In the genomic region with DNA sequence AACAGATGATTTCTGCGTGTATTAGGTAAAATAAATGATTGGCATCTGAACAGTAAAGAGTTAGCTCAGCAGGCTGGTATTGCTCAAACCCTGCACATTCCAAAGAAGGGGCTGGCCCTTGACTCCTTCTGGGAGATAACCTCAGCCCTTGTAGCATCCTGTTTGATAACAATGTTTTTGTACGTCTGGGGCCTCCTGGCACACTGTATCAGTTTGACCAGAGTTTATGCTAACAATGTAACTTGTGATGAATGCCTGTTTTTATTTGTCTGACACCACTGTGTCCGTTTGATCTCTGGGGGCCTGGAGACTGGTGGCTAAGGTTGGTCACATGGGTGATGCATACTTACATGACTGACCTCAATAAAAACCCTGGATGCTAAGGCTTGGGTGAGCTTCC, we compare ENCODE assay signal across 1 cellular context.
TF ChIP-seq lines count a peak whose summit lies in the region.

No MANE protein-coding gene starts in this region.

TF ChIP-seq in HepG2, 621 proteins besides CTCF, POLR2A, EP300 and RAD21 (continued from another document and continues in another):
- TF ChIP-seq, protein P1, sequence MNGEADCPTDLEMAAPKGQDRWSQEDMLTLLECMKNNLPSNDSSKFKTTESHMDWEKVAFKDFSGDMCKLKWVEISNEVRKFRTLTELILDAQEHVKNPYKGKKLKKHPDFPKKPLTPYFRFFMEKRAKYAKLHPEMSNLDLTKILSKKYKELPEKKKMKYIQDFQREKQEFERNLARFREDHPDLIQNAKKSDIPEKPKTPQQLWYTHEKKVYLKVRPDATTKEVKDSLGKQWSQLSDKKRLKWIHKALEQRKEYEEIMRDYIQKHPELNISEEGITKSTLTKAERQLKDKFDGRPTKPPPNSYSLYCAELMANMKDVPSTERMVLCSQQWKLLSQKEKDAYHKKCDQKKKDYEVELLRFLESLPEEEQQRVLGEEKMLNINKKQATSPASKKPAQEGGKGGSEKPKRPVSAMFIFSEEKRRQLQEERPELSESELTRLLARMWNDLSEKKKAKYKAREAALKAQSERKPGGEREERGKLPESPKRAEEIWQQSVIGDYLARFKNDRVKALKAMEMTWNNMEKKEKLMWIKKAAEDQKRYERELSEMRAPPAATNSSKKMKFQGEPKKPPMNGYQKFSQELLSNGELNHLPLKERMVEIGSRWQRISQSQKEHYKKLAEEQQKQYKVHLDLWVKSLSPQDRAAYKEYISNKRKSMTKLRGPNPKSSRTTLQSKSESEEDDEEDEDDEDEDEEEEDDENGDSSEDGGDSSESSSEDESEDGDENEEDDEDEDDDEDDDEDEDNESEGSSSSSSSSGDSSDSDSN (CRISPR knock-in tag; IDR thresholded peaks at IDR 0.05) = no peak
- TF ChIP-seq ZNF263 (CRISPR knock-in tag; IDR thresholded peaks at IDR 0.05) = no peak
- TF ChIP-seq, protein P2, sequence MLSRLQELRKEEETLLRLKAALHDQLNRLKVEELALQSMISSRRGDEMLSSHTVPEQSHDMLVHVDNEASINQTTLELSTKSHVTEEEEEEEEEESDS (CRISPR knock-in tag; IDR thresholded peaks at IDR 0.05; ENCODE audit: borderline replicate concordance) = no peak
- no peak for TF ChIP-seq CHD2 (IDR thresholded peaks at IDR 0.05; ENCODE audit: low read depth, low read length)
- TF ChIP-seq SAP130 (CRISPR knock-in tag; IDR thresholded peaks at IDR 0.05; ENCODE audit: low read depth) = peak; percentile 48
- TF ChIP-seq, protein P3, sequence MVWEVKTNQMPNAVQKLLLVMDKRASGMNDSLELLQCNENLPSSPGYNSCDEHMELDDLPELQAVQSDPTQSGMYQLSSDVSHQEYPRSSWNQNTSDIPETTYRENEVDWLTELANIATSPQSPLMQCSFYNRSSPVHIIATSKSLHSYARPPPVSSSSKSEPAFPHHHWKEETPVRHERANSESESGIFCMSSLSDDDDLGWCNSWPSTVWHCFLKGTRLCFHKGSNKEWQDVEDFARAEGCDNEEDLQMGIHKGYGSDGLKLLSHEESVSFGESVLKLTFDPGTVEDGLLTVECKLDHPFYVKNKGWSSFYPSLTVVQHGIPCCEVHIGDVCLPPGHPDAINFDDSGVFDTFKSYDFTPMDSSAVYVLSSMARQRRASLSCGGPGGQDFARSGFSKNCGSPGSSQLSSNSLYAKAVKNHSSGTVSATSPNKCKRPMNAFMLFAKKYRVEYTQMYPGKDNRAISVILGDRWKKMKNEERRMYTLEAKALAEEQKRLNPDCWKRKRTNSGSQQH (CRISPR knock-in tag; IDR thresholded peaks at IDR 0.05; ENCODE audit: low read depth) = no peak
- TF ChIP-seq ZNF10 (CRISPR knock-in tag; IDR thresholded peaks at IDR 0.05; ENCODE audit: borderline replicate concordance, low read depth) = no peak
- TF ChIP-seq, protein P4, sequence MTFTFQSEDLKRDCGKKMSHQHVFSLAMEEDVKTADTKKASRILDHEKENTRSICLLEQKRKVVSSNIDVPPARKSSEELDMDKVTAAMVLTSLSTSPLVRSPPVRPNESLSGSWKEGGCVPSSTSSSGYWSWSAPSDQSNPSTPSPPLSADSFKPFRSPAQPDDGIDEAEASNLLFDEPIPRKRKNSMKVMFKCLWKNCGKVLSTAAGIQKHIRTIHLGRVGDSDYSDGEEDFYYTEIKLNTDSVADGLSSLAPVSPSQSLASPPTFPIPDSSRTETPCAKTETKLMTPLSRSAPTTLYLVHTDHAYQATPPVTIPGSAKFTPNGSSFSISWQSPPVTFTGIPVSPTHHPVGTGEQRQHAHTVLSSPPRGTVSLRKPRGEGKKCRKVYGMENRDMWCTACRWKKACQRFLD (CRISPR knock-in tag; IDR thresholded peaks at IDR 0.05; ENCODE audit: borderline replicate concordance) = no peak
- TF ChIP-seq NFKB2 (CRISPR knock-in tag; IDR thresholded peaks at IDR 0.05; ENCODE audit: borderline replicate concordance) = no peak
- TF ChIP-seq, protein P5, sequence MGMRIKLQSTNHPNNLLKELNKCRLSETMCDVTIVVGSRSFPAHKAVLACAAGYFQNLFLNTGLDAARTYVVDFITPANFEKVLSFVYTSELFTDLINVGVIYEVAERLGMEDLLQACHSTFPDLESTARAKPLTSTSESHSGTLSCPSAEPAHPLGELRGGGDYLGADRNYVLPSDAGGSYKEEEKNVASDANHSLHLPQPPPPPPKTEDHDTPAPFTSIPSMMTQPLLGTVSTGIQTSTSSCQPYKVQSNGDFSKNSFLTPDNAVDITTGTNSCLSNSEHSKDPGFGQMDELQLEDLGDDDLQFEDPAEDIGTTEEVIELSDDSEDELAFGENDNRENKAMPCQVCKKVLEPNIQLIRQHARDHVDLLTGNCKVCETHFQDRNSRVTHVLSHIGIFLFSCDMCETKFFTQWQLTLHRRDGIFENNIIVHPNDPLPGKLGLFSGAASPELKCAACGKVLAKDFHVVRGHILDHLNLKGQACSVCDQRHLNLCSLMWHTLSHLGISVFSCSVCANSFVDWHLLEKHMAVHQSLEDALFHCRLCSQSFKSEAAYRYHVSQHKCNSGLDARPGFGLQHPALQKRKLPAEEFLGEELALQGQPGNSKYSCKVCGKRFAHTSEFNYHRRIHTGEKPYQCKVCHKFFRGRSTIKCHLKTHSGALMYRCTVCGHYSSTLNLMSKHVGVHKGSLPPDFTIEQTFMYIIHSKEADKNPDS (CRISPR knock-in tag; IDR thresholded peaks at IDR 0.05) = no peak
- TF ChIP-seq ZSCAN29 (CRISPR knock-in tag; conservative IDR thresholded peaks at IDR 0.05) = no peak
- TF ChIP-seq, protein P6, sequence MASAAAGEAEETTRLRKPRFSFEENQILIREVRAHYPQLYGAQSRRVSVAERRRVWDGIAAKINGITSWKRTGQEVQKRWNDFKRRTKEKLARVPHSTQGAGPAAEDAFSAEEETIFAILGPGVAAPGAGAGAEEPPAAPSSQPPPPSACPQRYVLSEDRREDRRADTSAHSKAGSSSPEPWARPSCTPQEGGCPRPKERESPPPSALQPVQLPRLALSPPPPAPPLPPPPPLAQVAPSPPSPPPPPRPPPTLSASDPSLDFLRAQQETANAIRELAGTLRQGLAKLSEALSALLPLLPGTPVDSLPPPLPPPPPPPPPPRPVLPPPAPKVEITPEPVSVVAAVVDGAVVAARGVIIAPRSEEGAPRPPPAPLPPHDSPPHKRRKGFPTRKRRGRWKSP (CRISPR knock-in tag; IDR thresholded peaks at IDR 0.05) = no peak
- peak; percentile 67 for TF ChIP-seq RCOR2 (CRISPR knock-in tag; IDR thresholded peaks at IDR 0.05)
- no peak for TF ChIP-seq MEF2D (CRISPR knock-in tag; IDR thresholded peaks at IDR 0.05)
- TF ChIP-seq HMGA1 (CRISPR knock-in tag; conservative IDR thresholded peaks at IDR 0.05) = no peak
- no peak for TF ChIP-seq MAFF (IDR thresholded peaks at IDR 0.05; ENCODE audit: low read depth, low read length)
- TF ChIP-seq POLR2AphosphoS5 (IDR thresholded peaks at IDR 0.05; ENCODE audit: low read depth, low read length) = no peak
- TF ChIP-seq AHR (CRISPR knock-in tag; IDR thresholded peaks at IDR 0.05) = no peak
- peak; percentile 90 for TF ChIP-seq TCF7 (IDR thresholded peaks at IDR 0.05; ENCODE audit: low read depth)
- no peak for TF ChIP-seq ZNF274 (CRISPR knock-in tag; IDR thresholded peaks at IDR 0.05)
- no peak for TF ChIP-seq KLF11 (CRISPR knock-in tag; IDR thresholded peaks at IDR 0.05)
- TF ChIP-seq, protein P7, sequence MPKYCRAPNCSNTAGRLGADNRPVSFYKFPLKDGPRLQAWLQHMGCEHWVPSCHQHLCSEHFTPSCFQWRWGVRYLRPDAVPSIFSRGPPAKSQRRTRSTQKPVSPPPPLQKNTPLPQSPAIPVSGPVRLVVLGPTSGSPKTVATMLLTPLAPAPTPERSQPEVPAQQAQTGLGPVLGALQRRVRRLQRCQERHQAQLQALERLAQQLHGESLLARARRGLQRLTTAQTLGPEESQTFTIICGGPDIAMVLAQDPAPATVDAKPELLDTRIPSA (CRISPR knock-in tag; IDR thresholded peaks at IDR 0.05; ENCODE audit: borderline replicate concordance) = no peak
- TF ChIP-seq U2AF2 (IDR thresholded peaks at IDR 0.05; ENCODE audit: low read depth, low read length) = no peak
- TF ChIP-seq SALL1 (CRISPR knock-in tag; IDR thresholded peaks at IDR 0.05) = 0 out of 2 replicates have a peak, but pooled peaks have one; percentile 28
- TF ChIP-seq, protein P8, sequence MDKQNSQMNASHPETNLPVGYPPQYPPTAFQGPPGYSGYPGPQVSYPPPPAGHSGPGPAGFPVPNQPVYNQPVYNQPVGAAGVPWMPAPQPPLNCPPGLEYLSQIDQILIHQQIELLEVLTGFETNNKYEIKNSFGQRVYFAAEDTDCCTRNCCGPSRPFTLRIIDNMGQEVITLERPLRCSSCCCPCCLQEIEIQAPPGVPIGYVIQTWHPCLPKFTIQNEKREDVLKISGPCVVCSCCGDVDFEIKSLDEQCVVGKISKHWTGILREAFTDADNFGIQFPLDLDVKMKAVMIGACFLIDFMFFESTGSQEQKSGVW (CRISPR knock-in tag; IDR thresholded peaks at IDR 0.05; ENCODE audit: borderline replicate concordance) = no peak
- TF ChIP-seq MEIS1 (CRISPR knock-in tag; IDR thresholded peaks at IDR 0.05; ENCODE audit: borderline replicate concordance) = no peak
- TF ChIP-seq HNRNPH1 (optimal IDR thresholded peaks at IDR 0.05; ENCODE audit: low read depth, low read length) = no peak
- no peak for TF ChIP-seq ZNF83 (CRISPR knock-in tag; IDR thresholded peaks at IDR 0.05; ENCODE audit: borderline replicate concordance)
- TF ChIP-seq, protein P9, sequence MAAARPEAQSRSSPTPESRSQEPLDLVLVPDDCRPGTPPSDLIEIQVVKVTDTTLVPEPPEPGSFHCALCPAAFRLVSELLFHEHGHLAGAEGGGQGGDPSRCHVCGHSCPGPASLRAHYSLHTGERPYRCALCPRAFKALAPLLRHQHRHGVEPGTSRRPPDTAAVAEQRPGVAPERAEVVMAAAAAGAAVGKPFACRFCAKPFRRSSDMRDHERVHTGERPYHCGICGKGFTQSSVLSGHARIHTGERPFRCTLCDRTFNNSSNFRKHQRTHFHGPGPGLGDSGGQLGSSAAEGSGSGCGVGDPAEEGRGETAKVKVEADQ (CRISPR knock-in tag; IDR thresholded peaks at IDR 0.05; ENCODE audit: borderline replicate concordance) = no peak
- no peak for TF ChIP-seq ELF4 (CRISPR knock-in tag; IDR thresholded peaks at IDR 0.05; ENCODE audit: borderline replicate concordance)
- 0 out of 2 replicates have a peak, but pooled peaks have one; percentile 19 for TF ChIP-seq MIER2 (CRISPR knock-in tag; IDR thresholded peaks at IDR 0.05)
- TF ChIP-seq TARDBP (CRISPR knock-in tag; IDR thresholded peaks at IDR 0.05) = 0 out of 2 replicates have a peak, but pooled peaks have one; percentile 14
- no peak for TF ChIP-seq KMT2A (CRISPR knock-in tag; IDR thresholded peaks at IDR 0.05)
- TF ChIP-seq, protein P10, sequence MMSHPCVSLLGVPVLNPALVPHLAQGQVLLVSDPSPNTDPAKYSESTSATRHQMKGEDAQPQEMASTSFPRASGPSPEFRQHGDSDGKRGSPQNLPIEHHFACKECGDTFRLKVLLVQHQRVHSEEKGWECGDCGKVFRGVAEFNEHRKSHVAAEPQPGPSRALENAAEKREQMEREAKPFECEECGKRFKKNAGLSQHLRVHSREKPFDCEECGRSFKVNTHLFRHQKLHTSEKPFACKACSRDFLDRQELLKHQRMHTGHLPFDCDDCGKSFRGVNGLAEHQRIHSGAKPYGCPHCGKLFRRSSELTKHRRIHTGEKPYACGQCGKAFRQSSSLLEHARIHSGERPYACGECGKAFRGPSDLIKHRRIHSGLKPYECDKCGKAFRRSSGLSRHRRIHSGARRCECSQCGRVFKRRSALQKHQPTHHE (CRISPR knock-in tag; IDR thresholded peaks at IDR 0.05; ENCODE audit: borderline replicate concordance) = no peak
- TF ChIP-seq NR2F2 (IDR thresholded peaks at IDR 0.05; ENCODE audit: borderline replicate concordance, low read depth) = peak; percentile 83; the same call in 1 of the 2 replicates
- no peak for TF ChIP-seq FOXJ3 (CRISPR knock-in tag; IDR thresholded peaks at IDR 0.05; ENCODE audit: borderline replicate concordance)
- TF ChIP-seq FOXK2 (IDR thresholded peaks at IDR 0.05) = no peak
- TF ChIP-seq, protein P11, sequence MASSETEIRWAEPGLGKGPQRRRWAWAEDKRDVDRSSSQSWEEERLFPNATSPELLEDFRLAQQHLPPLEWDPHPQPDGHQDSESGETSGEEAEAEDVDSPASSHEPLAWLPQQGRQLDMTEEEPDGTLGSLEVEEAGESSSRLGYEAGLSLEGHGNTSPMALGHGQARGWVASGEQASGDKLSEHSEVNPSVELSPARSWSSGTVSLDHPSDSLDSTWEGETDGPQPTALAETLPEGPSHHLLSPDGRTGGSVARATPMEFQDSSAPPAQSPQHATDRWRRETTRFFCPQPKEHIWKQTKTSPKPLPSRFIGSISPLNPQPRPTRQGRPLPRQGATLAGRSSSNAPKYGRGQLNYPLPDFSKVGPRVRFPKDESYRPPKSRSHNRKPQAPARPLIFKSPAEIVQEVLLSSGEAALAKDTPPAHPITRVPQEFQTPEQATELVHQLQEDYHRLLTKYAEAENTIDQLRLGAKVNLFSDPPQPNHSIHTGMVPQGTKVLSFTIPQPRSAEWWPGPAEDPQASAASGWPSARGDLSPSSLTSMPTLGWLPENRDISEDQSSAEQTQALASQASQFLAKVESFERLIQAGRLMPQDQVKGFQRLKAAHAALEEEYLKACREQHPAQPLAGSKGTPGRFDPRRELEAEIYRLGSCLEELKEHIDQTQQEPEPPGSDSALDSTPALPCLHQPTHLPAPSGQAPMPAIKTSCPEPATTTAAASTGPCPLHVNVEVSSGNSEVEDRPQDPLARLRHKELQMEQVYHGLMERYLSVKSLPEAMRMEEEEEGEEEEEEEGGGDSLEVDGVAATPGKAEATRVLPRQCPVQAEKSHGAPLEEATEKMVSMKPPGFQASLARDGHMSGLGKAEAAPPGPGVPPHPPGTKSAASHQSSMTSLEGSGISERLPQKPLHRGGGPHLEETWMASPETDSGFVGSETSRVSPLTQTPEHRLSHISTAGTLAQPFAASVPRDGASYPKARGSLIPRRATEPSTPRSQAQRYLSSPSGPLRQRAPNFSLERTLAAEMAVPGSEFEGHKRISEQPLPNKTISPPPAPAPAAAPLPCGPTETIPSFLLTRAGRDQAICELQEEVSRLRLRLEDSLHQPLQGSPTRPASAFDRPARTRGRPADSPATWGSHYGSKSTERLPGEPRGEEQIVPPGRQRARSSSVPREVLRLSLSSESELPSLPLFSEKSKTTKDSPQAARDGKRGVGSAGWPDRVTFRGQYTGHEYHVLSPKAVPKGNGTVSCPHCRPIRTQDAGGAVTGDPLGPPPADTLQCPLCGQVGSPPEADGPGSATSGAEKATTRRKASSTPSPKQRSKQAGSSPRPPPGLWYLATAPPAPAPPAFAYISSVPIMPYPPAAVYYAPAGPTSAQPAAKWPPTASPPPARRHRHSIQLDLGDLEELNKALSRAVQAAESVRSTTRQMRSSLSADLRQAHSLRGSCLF (CRISPR knock-in tag; IDR thresholded peaks at IDR 0.05; ENCODE audit: borderline replicate concordance) = no peak
- no peak for TF ChIP-seq ZBTB7A (CRISPR knock-in tag; IDR thresholded peaks at IDR 0.05)
- TF ChIP-seq ZNF441 (CRISPR knock-in tag; IDR thresholded peaks at IDR 0.05; ENCODE audit: borderline replicate concordance) = no peak
- TF ChIP-seq, protein P12, sequence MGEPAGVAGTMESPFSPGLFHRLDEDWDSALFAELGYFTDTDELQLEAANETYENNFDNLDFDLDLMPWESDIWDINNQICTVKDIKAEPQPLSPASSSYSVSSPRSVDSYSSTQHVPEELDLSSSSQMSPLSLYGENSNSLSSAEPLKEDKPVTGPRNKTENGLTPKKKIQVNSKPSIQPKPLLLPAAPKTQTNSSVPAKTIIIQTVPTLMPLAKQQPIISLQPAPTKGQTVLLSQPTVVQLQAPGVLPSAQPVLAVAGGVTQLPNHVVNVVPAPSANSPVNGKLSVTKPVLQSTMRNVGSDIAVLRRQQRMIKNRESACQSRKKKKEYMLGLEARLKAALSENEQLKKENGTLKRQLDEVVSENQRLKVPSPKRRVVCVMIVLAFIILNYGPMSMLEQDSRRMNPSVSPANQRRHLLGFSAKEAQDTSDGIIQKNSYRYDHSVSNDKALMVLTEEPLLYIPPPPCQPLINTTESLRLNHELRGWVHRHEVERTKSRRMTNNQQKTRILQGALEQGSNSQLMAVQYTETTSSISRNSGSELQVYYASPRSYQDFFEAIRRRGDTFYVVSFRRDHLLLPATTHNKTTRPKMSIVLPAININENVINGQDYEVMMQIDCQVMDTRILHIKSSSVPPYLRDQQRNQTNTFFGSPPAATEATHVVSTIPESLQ (CRISPR knock-in tag; conservative IDR thresholded peaks at IDR 0.05) = no peak
- no peak for TF ChIP-seq ZNF550 (CRISPR knock-in tag; IDR thresholded peaks at IDR 0.05; ENCODE audit: borderline replicate concordance)
- TF ChIP-seq ZNF777 (CRISPR knock-in tag; IDR thresholded peaks at IDR 0.05) = no peak
